ENCODE assay signal across 10 cellular contexts in genomic region chr3:186967686-186968085, GRCh38. TPM values are rescaled to one million over a fixed set of nuclear protein-coding genes. Genes with fewer than 3 reads are reported as not detected.
DNase-seq lines count a peak whose midpoint lies in the region; ATAC-seq and TF ChIP-seq lines count a peak whose summit lies in the region.
"Had no signal": no experiment of that assay in that cellular context is flagged by ENCODE, and none has a peak within 500 bp of the region (broad histone marks: within the 10 kb centered on the region; RNA-seq: fewer than 3 reads in every experiment).

No MANE protein-coding gene starts in this region.

- H4K20me1 ChIP-seq in BLaER1 = peaks cover 93% of the 10 kb centered on the region

- in situ Hi-C loops in astrocyte of the spinal cord (cut with HindIII; ENCODE audit: low sequenced_read_pairs) = no loop called here

- H3K36me3 ChIP-seq in BLaER1 = peaks cover 97% of the 10 kb centered on the region

- H3K9me3 ChIP-seq in BLaER1 = no peaks in the 10 kb centered on the region; the same call in 1 of the 2 replicates

- H3K27ac ChIP-seq in BLaER1 = no peak overlapping the region

- ATAC-seq in HG03460 (IDR thresholded peaks at IDR 0.05; ENCODE audit: unreplicated experiment) = no peak
- ATAC-seq: HCT116 had no signal

- TF ChIP-seq CTCF in astrocyte of the spinal cord (IDR thresholded peaks at IDR 0.05; ENCODE audit: low read depth, low read length) = no peak

- peak; percentile 50 for DNase-seq in M059J (ENCODE audit: low read depth)
- DNase-seq in astrocyte of the spinal cord (ENCODE audit: low read depth, low spot score) = peak; percentile 71
- peak; percentile 32 for DNase-seq in midbrain (lab: John Stamatoyannopoulos, UW)
- no peak for DNase-seq in NCI-H128 (lab: John Stamatoyannopoulos, UW; ENCODE audit: unreplicated experiment)
- no peak for DNase-seq in HT-29 (ENCODE audit: low spot score)
- DNase-seq in NCI-H2196 treated with DMSO at 0.1 percent for 48 hours (lab: John Stamatoyannopoulos, UW; ENCODE audit: unreplicated experiment) = no peak
- DNase-seq: NCI-H526 treated with DMSO at 0.1 percent for 48 hours had no signal

- H3K27me3 ChIP-seq in BLaER1 = no peaks in the 10 kb centered on the region

- H3K9ac ChIP-seq in BLaER1 = no peak overlapping the region; the same call in 1 of the 2 replicates

- peaks cover 34% of the 10 kb centered on the region for H3K4me1 ChIP-seq in BLaER1

- no peak overlapping the region for H3K4me3 ChIP-seq in BLaER1
- H3K4me3 ChIP-seq in astrocyte of the spinal cord (ENCODE audit: low read depth, low read length) = no peak overlapping the region

- peak overlapping the region; percentile 26 for H3K4me2 ChIP-seq in BLaER1

RNA-seq across cellular contexts. Expression of gene ST6GAL1, which starts 37.4 kb away (rescaled TPM):
- total RNA-seq in M059J (2014; rRNA removed; shearing (Covaris generic)) = 0.47 and 1.2 TPM in 2 replicates
- 1.9 and 4.2 TPM in 2 replicates for total RNA-seq in HT-29 (2014; rRNA removed; shearing (Covaris generic))

Comparison
In these comparisons a context has a peak if more than half of its experiments do, and no peak if none do; other contexts are left out.
1. DNase-seq: peak in M059J (single experiment), astrocyte of the spinal cord (single experiment) and midbrain (single experiment); none in NCI-H128 (single experiment), HT-29 (single experiment) and NCI-H2196 treated with DMSO at 0.1 percent for 48 hours (single experiment).